In the genomic region with DNA sequence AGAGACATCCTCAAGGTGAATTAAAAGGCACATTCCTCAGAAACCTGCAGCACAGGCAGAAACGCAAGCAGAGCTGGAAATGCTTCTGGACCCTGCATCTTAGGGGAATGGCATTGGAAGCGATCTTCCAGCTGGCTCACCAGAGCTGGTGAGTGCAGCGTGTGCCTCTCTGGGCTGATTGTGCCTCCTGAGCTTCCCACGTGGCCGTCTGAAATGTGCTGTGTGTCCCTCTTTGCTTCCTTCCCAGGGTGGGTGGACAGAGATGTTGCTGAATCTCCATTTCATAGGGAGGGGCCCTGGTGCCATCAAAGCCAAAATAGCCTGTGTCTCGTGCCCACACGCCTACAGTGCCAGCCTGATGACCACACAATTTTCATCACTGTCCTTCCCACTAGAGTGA, we compare ENCODE assay signal across 33 cellular contexts. TPM values are rescaled to one million over a fixed set of nuclear protein-coding genes. Genes with fewer than 3 reads are reported as not detected.
"Had no signal": no experiment of that assay in that cellular context is flagged by ENCODE, and none has a peak within 500 bp of the region (broad histone marks: within the 10 kb centered on the region; RNA-seq: fewer than 3 reads in every experiment).

No MANE protein-coding gene starts in this region.

- H3K36me3 ChIP-seq: MG63 had no signal

- H3K9ac ChIP-seq: KMS-11 had no signal

- DNase-seq: Karpas-422, Kasumi-1, MG63, MM.1S, MV-4-11, NCI-H1092, NCI-H1092 treated with DMSO at 0.1 percent for 48 hours, NCI-H1105, NCI-H1417, NCI-H1417 treated with DMSO at 0.1 percent for 48 hours, NCI-H1436, NCI-H1436 treated with DMSO at 0.1 percent for 48 hours, NCI-H146, NCI-H1694, NCI-H1694 treated with DMSO at 0.1 percent for 48 hours, NCI-H187, NCI-H187 treated with DMSO at 0.1 percent for 48 hours, NCI-H1930, NCI-H2081, NCI-H2081 treated with DMSO at 0.1 percent for 48 hours, NCI-H2107, NCI-H2171, NCI-H2171 treated with DMSO at 0.1 percent for 48 hours, NCI-H2227 treated with DMSO at 0.1 percent for 48 hours, NCI-H226, NCI-H345, NCI-H446, NCI-H446 treated with DMSO at 0.1 percent for 48 hours, NCI-H510A had no signal

- H3K4me2 ChIP-seq: KMS-11 had no signal

- H3K27ac ChIP-seq: KMS-11 had no signal

- H3K4me3 ChIP-seq: MG63 had no signal

- H3K9me3 ChIP-seq: MG63 had no signal

- H3K27me3 ChIP-seq: MG63 had no signal

RNA-seq across cellular contexts. Expression of a gene that starts 34.3 kb away (rescaled TPM):
- total RNA-seq: LHCN-M2, MCF 10A, NCI-H460 had no signal
